Comparison of ENCODE assay signal across 42 cellular contexts in the genomic region with DNA sequence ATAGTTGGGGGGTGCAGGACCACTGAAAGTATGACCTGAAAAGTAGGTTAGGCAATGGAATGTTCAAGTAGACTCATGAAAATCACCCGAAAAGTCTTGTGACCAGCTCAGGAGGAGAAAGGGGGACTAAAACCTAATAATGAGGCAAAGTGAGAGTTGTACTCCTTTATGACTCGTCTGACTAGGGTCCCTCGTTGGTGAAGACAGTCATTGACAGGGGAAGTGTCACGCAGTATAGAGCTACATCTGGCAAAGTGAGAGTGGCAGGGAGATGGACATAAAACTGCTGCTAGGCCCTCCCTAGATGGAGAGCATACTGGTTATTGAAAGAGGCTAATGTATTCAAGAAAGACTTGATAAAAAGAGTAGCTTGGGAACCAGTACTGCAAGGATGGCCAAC. TPM values are rescaled to one million over a fixed set of nuclear protein-coding genes. Genes with fewer than 3 reads are reported as not detected.
"Had no signal": no experiment of that assay in that cellular context is flagged by ENCODE, and none has a peak within 500 bp of the region (broad histone marks: within the 10 kb centered on the region; RNA-seq: fewer than 3 reads in every experiment).

No MANE protein-coding gene starts in this region.

- H3K27ac Mint-ChIP-seq: activated naive CD4-positive, alpha-beta T cell treated with anti-CD3 and anti-CD28 coated beads for 36 hours; activated naive CD4-positive, alpha-beta T cell treated with anti-CD3 and anti-CD28 coated beads, Interleukin-2, amount 10 ng/mL, durations not matched to agents 7 days and 5 days; activated naive CD4-positive, alpha-beta T cell treated with anti-CD3 and anti-CD28 coated beads, Interleukin-2, amount 50 U/mL, for 24 hours; activated naive CD4-positive, alpha-beta T cell treated with anti-CD3 and anti-CD28 coated beads, Interleukin-2, amount 50 U/mL, for 72 hours; activated naive CD8-positive, alpha-beta T cell; activated naive CD8-positive, alpha-beta T cell treated with anti-CD3 and anti-CD28 coated beads for 36 hours; activated naive CD8-positive, alpha-beta T cell treated with anti-CD3 and anti-CD28 coated beads, Interleukin-2, amount 10 ng/mL, durations not matched to agents 7 days and 5 days; activated naive CD8-positive, alpha-beta T cell treated with anti-CD3 and anti-CD28 coated beads, Interleukin-2, amount 50 U/mL, for 24 hours; activated T-cell treated with anti-CD3 and anti-CD28 coated beads, Interleukin-2, amount 50 U/mL, for 24 hours; activated T-cell treated with anti-CD3 and anti-CD28 coated beads, Interleukin-2, amount 50 U/mL, for 72 hours; activated T-helper 1 cell treated with anti-CD3 and anti-CD28 coated beads, Interleukin-12 subunit alpha, Interleukin-12 subunit beta, Interleukin-2, Interleukin-4 antibody, amounts not matched to agents 30 ng/mL and 10 ng/mL and 1 ng/mL, durations not matched to agents 14 hours and 24 hours and 36 hours; activated T-helper 17 cell treated with anti-CD3 and anti-CD28 coated beads, Interleukin-2, amount 50 U/mL, for 72 hours; activated T-helper 2 cell treated with anti-CD3 and anti-CD28 coated beads, Interferon-gamma antibody, Interleukin-2, Interleukin-4, amounts not matched to agents 10 μg/mL and 5 μg/mL and 100 μg/mL, durations not matched to agents 14 hours and 24 hours and 36 hours; brain had no signal

- H3K36me3 Mint-ChIP-seq: activated naive CD4-positive, alpha-beta T cell treated with anti-CD3 and anti-CD28 coated beads, Interleukin-2, amount 10 ng/mL, durations not matched to agents 7 days and 5 days; activated naive CD4-positive, alpha-beta T cell treated with anti-CD3 and anti-CD28 coated beads, Interleukin-2, amount 50 U/mL, for 24 hours; activated naive CD4-positive, alpha-beta T cell treated with anti-CD3 and anti-CD28 coated beads, Interleukin-2, amount 50 U/mL, for 72 hours; activated naive CD8-positive, alpha-beta T cell; activated naive CD8-positive, alpha-beta T cell treated with anti-CD3 and anti-CD28 coated beads for 36 hours; activated naive CD8-positive, alpha-beta T cell treated with anti-CD3 and anti-CD28 coated beads, Interleukin-2, amount 10 ng/mL, durations not matched to agents 7 days and 5 days; brain had no signal

- H3K27me3 Mint-ChIP-seq: activated naive CD4-positive, alpha-beta T cell treated with anti-CD3 and anti-CD28 coated beads, Interleukin-2, amount 10 ng/mL, durations not matched to agents 7 days and 5 days; activated naive CD4-positive, alpha-beta T cell treated with anti-CD3 and anti-CD28 coated beads, Interleukin-2, amount 50 U/mL, for 24 hours; activated naive CD8-positive, alpha-beta T cell; activated naive CD8-positive, alpha-beta T cell treated with anti-CD3 and anti-CD28 coated beads for 36 hours; activated naive CD8-positive, alpha-beta T cell treated with anti-CD3 and anti-CD28 coated beads, Interleukin-2, amount 10 ng/mL, durations not matched to agents 7 days and 5 days; activated naive CD8-positive, alpha-beta T cell treated with anti-CD3 and anti-CD28 coated beads, Interleukin-2, amount 50 U/mL, for 24 hours; activated T-helper 17 cell treated with anti-CD3 and anti-CD28 coated beads, Interleukin-2, amount 50 U/mL, for 72 hours; central memory CD8-positive, alpha-beta T cell had no signal

- H3K4me3 Mint-ChIP-seq: activated naive CD4-positive, alpha-beta T cell treated with anti-CD3 and anti-CD28 coated beads for 36 hours; activated naive CD4-positive, alpha-beta T cell treated with anti-CD3 and anti-CD28 coated beads, Interleukin-2, amount 10 ng/mL, durations not matched to agents 7 days and 5 days; activated naive CD4-positive, alpha-beta T cell treated with anti-CD3 and anti-CD28 coated beads, Interleukin-2, amount 50 U/mL, for 24 hours; activated naive CD8-positive, alpha-beta T cell; activated naive CD8-positive, alpha-beta T cell treated with anti-CD3 and anti-CD28 coated beads for 36 hours; activated naive CD8-positive, alpha-beta T cell treated with anti-CD3 and anti-CD28 coated beads, Interleukin-2, amount 10 ng/mL, durations not matched to agents 7 days and 5 days; activated naive CD8-positive, alpha-beta T cell treated with anti-CD3 and anti-CD28 coated beads, Interleukin-2, amount 50 U/mL, for 24 hours; activated T-cell treated with anti-CD3 and anti-CD28 coated beads, Interleukin-2, amount 50 U/mL, for 24 hours; activated T-cell treated with anti-CD3 and anti-CD28 coated beads, Interleukin-2, amount 50 U/mL, for 4 hours; activated T-cell treated with anti-CD3 and anti-CD28 coated beads, Interleukin-2, amount 50 U/mL, for 72 hours; activated T-helper 1 cell treated with anti-CD3 and anti-CD28 coated beads, Interleukin-12 subunit alpha, Interleukin-12 subunit beta, Interleukin-2, Interleukin-4 antibody, amounts not matched to agents 30 ng/mL and 10 ng/mL and 1 ng/mL, durations not matched to agents 14 hours and 24 hours and 36 hours; activated T-helper 17 cell treated with anti-CD3 and anti-CD28 coated beads, Interleukin-2, amount 50 U/mL, for 72 hours; brain; central memory CD8-positive, alpha-beta T cell had no signal

- DNase-seq: activated effector memory CD4-positive, alpha-beta T cell treated with anti-CD3 and anti-CD28 coated beads, Interleukin-2, amount 50 U/mL, for 16 hours; activated effector memory CD4-positive, alpha-beta T cell treated with Interleukin-2 at 50 U/mL for 16 hours; activated gamma-delta T cell; activated gamma-delta T cell treated with Interleukin-2 at 50 U/mL for 16 hours; activated naive CD4-positive, alpha-beta T cell; activated naive CD4-positive, alpha-beta T cell treated with anti-CD3 and anti-CD28 coated beads for 36 hours; activated naive CD4-positive, alpha-beta T cell treated with anti-CD3 and anti-CD28 coated beads, Interleukin-2, amount 10 ng/mL, durations not matched to agents 7 days and 5 days; activated naive CD4-positive, alpha-beta T cell treated with anti-CD3 and anti-CD28 coated beads, Interleukin-2, amount 50 U/mL, for 16 hours; activated naive CD4-positive, alpha-beta T cell treated with Interleukin-2 at 50 U/mL for 16 hours; activated naive CD8-positive, alpha-beta T cell treated with anti-CD3 and anti-CD28 coated beads for 36 hours; activated naive CD8-positive, alpha-beta T cell treated with anti-CD3 and anti-CD28 coated beads, Interleukin-2, amount 10 ng/mL, durations not matched to agents 7 days and 5 days; activated naive CD8-positive, alpha-beta T cell treated with anti-CD3 and anti-CD28 coated beads, Interleukin-2, amount 50 U/mL, for 24 hours; activated T-cell treated with anti-CD3 and anti-CD28 coated beads for 4 hours; activated T-cell treated with anti-CD3 and anti-CD28 coated beads, Interleukin-2, amount 50 U/mL, for 1 hour; activated T-cell treated with anti-CD3 and anti-CD28 coated beads, Interleukin-2, amount 50 U/mL, for 24 hours; activated T-cell treated with anti-CD3 and anti-CD28 coated beads, Interleukin-2, amount 50 U/mL, for 4 hours; activated T-cell treated with anti-CD3 and anti-CD28 coated beads, Interleukin-2, amount 50 U/mL, for 48 hours; activated T-cell treated with anti-CD3 and anti-CD28 coated beads, Interleukin-2, amount 50 U/mL, for 72 hours; adrenal gland; amniotic stem cell; amygdala; anterior cingulate cortex; aorta; body of pancreas; brain microvascular endothelial cell; caudate nucleus; central memory CD4-positive, alpha-beta T cell; cerebellar nuclear complex had no signal

- ATAC-seq: activated naive CD8-positive, alpha-beta T cell treated with anti-CD3 and anti-CD28 coated beads, Interleukin-2, amount 50 U/mL, for 24 hours; activated T-cell treated with anti-CD3 and anti-CD28 coated beads, Interleukin-2, amount 50 U/mL, for 4 hours; activated T-cell treated with anti-CD3 and anti-CD28 coated beads, Interleukin-2, amount 50 U/mL, for 72 hours; activated T-helper 17 cell treated with anti-CD3 and anti-CD28 coated beads, Interleukin-2, amount 50 U/mL, for 72 hours; body of pancreas had no signal

- H3K9me3 Mint-ChIP-seq: activated naive CD4-positive, alpha-beta T cell treated with anti-CD3 and anti-CD28 coated beads for 36 hours; activated naive CD4-positive, alpha-beta T cell treated with anti-CD3 and anti-CD28 coated beads, Interleukin-2, amount 10 ng/mL, durations not matched to agents 7 days and 5 days; activated naive CD4-positive, alpha-beta T cell treated with anti-CD3 and anti-CD28 coated beads, Interleukin-2, amount 50 U/mL, for 24 hours; activated naive CD4-positive, alpha-beta T cell treated with anti-CD3 and anti-CD28 coated beads, Interleukin-2, amount 50 U/mL, for 72 hours; activated naive CD8-positive, alpha-beta T cell treated with anti-CD3 and anti-CD28 coated beads for 36 hours; activated naive CD8-positive, alpha-beta T cell treated with anti-CD3 and anti-CD28 coated beads, Interleukin-2, amount 10 ng/mL, durations not matched to agents 7 days and 5 days; activated naive CD8-positive, alpha-beta T cell treated with anti-CD3 and anti-CD28 coated beads, Interleukin-2, amount 50 U/mL, for 24 hours; activated T-cell treated with anti-CD3 and anti-CD28 coated beads, Interleukin-2, amount 50 U/mL, for 24 hours; activated T-cell treated with anti-CD3 and anti-CD28 coated beads, Interleukin-2, amount 50 U/mL, for 4 hours; activated T-helper 1 cell treated with anti-CD3 and anti-CD28 coated beads, Interleukin-12 subunit alpha, Interleukin-12 subunit beta, Interleukin-2, Interleukin-4 antibody, amounts not matched to agents 30 ng/mL and 10 ng/mL and 1 ng/mL, durations not matched to agents 14 hours and 24 hours and 36 hours; activated T-helper 17 cell treated with anti-CD3 and anti-CD28 coated beads, Interleukin-2, amount 50 U/mL, for 72 hours; activated T-helper 2 cell treated with anti-CD3 and anti-CD28 coated beads, Interferon-gamma antibody, Interleukin-2, Interleukin-4, amounts not matched to agents 10 μg/mL and 5 μg/mL and 100 μg/mL, durations not matched to agents 14 hours and 24 hours and 36 hours; central memory CD8-positive, alpha-beta T cell had no signal

- H3K4me1 Mint-ChIP-seq: activated naive CD4-positive, alpha-beta T cell treated with anti-CD3 and anti-CD28 coated beads, Interleukin-2, amount 10 ng/mL, durations not matched to agents 7 days and 5 days; activated naive CD4-positive, alpha-beta T cell treated with anti-CD3 and anti-CD28 coated beads, Interleukin-2, amount 50 U/mL, for 24 hours; activated naive CD8-positive, alpha-beta T cell treated with anti-CD3 and anti-CD28 coated beads for 36 hours; activated naive CD8-positive, alpha-beta T cell treated with anti-CD3 and anti-CD28 coated beads, Interleukin-2, amount 10 ng/mL, durations not matched to agents 7 days and 5 days; activated naive CD8-positive, alpha-beta T cell treated with anti-CD3 and anti-CD28 coated beads, Interleukin-2, amount 50 U/mL, for 24 hours; activated T-helper 17 cell treated with anti-CD3 and anti-CD28 coated beads, Interleukin-2, amount 50 U/mL, for 72 hours; central memory CD8-positive, alpha-beta T cell had no signal

RNA-seq across cellular contexts. Expression of a gene that starts 20.5 kb away (rescaled TPM):
- total RNA-seq: activated naive CD4-positive, alpha-beta T cell treated with anti-CD3 and anti-CD28 coated beads for 36 hours; activated naive CD4-positive, alpha-beta T cell treated with anti-CD3 and anti-CD28 coated beads, Interleukin-2, amount 50 U/mL, for 72 hours; activated naive CD8-positive, alpha-beta T cell treated with anti-CD3 and anti-CD28 coated beads for 36 hours; activated naive CD8-positive, alpha-beta T cell treated with anti-CD3 and anti-CD28 coated beads, Interleukin-2, amount 10 ng/mL, durations not matched to agents 7 days and 5 days; activated T-cell treated with anti-CD3 and anti-CD28 coated beads, Interleukin-2, amount 50 U/mL, for 4 hours; activated T-cell treated with anti-CD3 and anti-CD28 coated beads, Interleukin-2, amount 50 U/mL, for 72 hours; activated T-helper 1 cell treated with anti-CD3 and anti-CD28 coated beads, Interleukin-12 subunit alpha, Interleukin-12 subunit beta, Interleukin-2, Interleukin-4 antibody, amounts not matched to agents 30 ng/mL and 10 ng/mL and 1 ng/mL, durations not matched to agents 14 hours and 24 hours and 36 hours; activated T-helper 17 cell treated with anti-CD3 and anti-CD28 coated beads, Interleukin-2, amount 50 U/mL, for 72 hours; activated T-helper 2 cell treated with anti-CD3 and anti-CD28 coated beads, Interferon-gamma antibody, Interleukin-2, Interleukin-4, amounts not matched to agents 10 μg/mL and 5 μg/mL and 100 μg/mL, durations not matched to agents 14 hours and 24 hours and 36 hours; adrenal gland; aorta; ascending aorta; astrocyte; body of pancreas; breast epithelium; bronchial epithelial cell; cardiac muscle cell; cardiac septum had no signal

RNA-seq across cellular contexts. Expression of a gene that starts 33.0 kb away (rescaled TPM):
- total RNA-seq: activated naive CD4-positive, alpha-beta T cell treated with anti-CD3 and anti-CD28 coated beads for 36 hours; activated naive CD8-positive, alpha-beta T cell treated with anti-CD3 and anti-CD28 coated beads for 36 hours; activated naive CD8-positive, alpha-beta T cell treated with anti-CD3 and anti-CD28 coated beads, Interleukin-2, amount 10 ng/mL, durations not matched to agents 7 days and 5 days; activated T-cell treated with anti-CD3 and anti-CD28 coated beads, Interleukin-2, amount 50 U/mL, for 4 hours; activated T-cell treated with anti-CD3 and anti-CD28 coated beads, Interleukin-2, amount 50 U/mL, for 72 hours; activated T-helper 1 cell treated with anti-CD3 and anti-CD28 coated beads, Interleukin-12 subunit alpha, Interleukin-12 subunit beta, Interleukin-2, Interleukin-4 antibody, amounts not matched to agents 30 ng/mL and 10 ng/mL and 1 ng/mL, durations not matched to agents 14 hours and 24 hours and 36 hours; activated T-helper 17 cell treated with anti-CD3 and anti-CD28 coated beads, Interleukin-2, amount 50 U/mL, for 72 hours; activated T-helper 2 cell treated with anti-CD3 and anti-CD28 coated beads, Interferon-gamma antibody, Interleukin-2, Interleukin-4, amounts not matched to agents 10 μg/mL and 5 μg/mL and 100 μg/mL, durations not matched to agents 14 hours and 24 hours and 36 hours; adrenal gland; aorta; ascending aorta; astrocyte; body of pancreas; breast epithelium; bronchial epithelial cell; cardiac muscle cell; cardiac septum had no signal
